21 cellular contexts compared by ENCODE assay signal in the genomic region with DNA sequence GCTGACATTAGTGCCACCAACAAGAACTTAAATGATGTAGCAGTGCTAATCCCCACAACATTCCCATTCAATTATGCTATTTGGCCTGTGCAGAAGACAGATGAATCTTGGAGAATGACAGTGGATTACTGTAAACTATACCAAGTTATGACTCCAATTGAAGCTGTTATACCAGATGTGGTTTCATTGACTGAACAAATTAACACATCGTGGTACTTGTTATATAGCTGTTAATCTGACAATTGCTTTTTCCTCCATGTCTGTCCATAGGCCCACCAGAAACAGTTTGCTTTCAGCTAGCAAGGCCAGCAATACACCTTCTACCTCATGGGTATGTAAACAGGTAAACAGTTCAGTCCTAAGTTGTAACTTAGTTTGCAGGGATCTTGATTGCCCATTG.
"Had no signal": no experiment of that assay in that cellular context is flagged by ENCODE, and none has a peak within 500 bp of the region (broad histone marks: within the 10 kb centered on the region; RNA-seq: fewer than 3 reads in every experiment).

No MANE protein-coding gene starts in this region.

- DNase-seq: dermis blood vessel endothelial cell; effector memory CD4-positive, alpha-beta T cell; foreskin keratinocyte; glutamatergic neuron; heart right ventricle; hippocampal formation; nephron progenitor cell; nucleus accumbens; right cardiac atrium; sigmoid colon; stimulated activated CD4-positive, alpha-beta T cell treated with anti-CD3 and anti-CD28 coated beads, Interleukin-2, amount 100 ng/mL, for 24 hours; stimulated activated CD4-positive, alpha-beta T cell treated with anti-CD3 and anti-CD28 coated beads, Interleukin-4, amount 100 ng/mL, for 24 hours; thyroid gland had no signal

- H3K4me1 ChIP-seq: heart right ventricle, prostate gland, sigmoid colon, suprapubic skin, thyroid gland, vagina had no signal

- H3K4me3 ChIP-seq: coronary artery, heart right ventricle, lung, prostate gland, sigmoid colon, suprapubic skin, thyroid gland, vagina had no signal

- H3K9me3 ChIP-seq: prostate gland, sigmoid colon, suprapubic skin, thyroid gland, vagina had no signal

- H3K4me1 Mint-ChIP-seq: memory B cell; stimulated activated memory B cell treated with anti-CD40 and anti-IgM and Interleukin-4, amounts not matched to agents 10 μg/mL and 1 μg/mL and 100 μg/mL, for 72 hours had no signal

- ATAC-seq: foreskin keratinocyte; heart right ventricle; left lobe of liver; right cardiac atrium; stimulated activated memory B cell treated with anti-CD40 and anti-IgM and Interleukin-4, amounts not matched to agents 10 μg/mL and 1 μg/mL and 100 μg/mL, for 72 hours had no signal

- H3K27me3 Mint-ChIP-seq: memory B cell; stimulated activated memory B cell treated with anti-CD40 and anti-IgM and Interleukin-4, amounts not matched to agents 10 μg/mL and 1 μg/mL and 100 μg/mL, for 72 hours had no signal

- H3K27ac Mint-ChIP-seq: memory B cell; nephron progenitor cell; stimulated activated memory B cell treated with anti-CD40 and anti-IgM and Interleukin-4, amounts not matched to agents 10 μg/mL and 1 μg/mL and 100 μg/mL, for 72 hours had no signal

- H3K36me3 ChIP-seq: heart right ventricle, prostate gland, sigmoid colon, suprapubic skin, thyroid gland, vagina had no signal

- H3K27me3 ChIP-seq: sigmoid colon, suprapubic skin, thyroid gland, vagina had no signal

- H3K27ac ChIP-seq: coronary artery, foreskin keratinocyte, heart right ventricle, prostate gland, sigmoid colon, suprapubic skin, thyroid gland, vagina had no signal

- H3K4me3 Mint-ChIP-seq: memory B cell; nephron progenitor cell; stimulated activated memory B cell treated with anti-CD40 and anti-IgM and Interleukin-4, amounts not matched to agents 10 μg/mL and 1 μg/mL and 100 μg/mL, for 72 hours had no signal
